1 cellular context compared by ENCODE assay signal in the genomic region with DNA sequence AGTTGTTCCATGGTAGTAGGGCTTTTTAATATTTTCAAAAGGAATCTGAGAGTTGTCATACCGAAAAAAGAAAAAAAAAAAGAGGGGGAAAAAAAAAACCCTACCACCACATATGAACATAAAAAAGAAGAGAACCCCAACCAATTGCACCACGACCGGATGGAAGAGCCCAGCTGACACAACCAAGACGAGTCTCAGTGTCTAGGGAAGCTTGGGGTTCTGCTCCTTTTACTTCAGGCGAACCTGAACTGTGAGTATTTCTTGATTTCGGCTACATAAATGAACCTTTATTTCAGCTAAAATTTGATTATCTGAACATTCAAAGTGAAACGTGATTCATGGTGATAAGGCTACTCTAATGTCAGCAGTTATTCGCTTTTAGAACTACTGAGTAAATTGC.
TF ChIP-seq lines count a peak whose summit lies in the region.

A gene with protein sequence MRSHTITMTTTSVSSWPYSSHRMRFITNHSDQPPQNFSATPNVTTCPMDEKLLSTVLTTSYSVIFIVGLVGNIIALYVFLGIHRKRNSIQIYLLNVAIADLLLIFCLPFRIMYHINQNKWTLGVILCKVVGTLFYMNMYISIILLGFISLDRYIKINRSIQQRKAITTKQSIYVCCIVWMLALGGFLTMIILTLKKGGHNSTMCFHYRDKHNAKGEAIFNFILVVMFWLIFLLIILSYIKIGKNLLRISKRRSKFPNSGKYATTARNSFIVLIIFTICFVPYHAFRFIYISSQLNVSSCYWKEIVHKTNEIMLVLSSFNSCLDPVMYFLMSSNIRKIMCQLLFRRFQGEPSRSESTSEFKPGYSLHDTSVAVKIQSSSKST (plus strand): TSS at position 139 of the 400 bp plus-strand sequence. CDS start 6,661 bp downstream, outside the sequence.

TF ChIP-seq in H1, 55 proteins besides CTCF, POLR2A, EP300 and RAD21:
- TF ChIP-seq TAF1 (IDR thresholded peaks at IDR 0.05; ENCODE audit: low read depth, low read length) (no peak), SIN3A (conservative IDR thresholded peaks at IDR 0.05 in 1 of 2, IDR thresholded peaks at IDR 0.05 in 1 of 2; ENCODE audit: low read depth in 1 of 2, low read length in 2 of 2) (no peak), RBBP5 (IDR thresholded peaks at IDR 0.05; ENCODE audit: borderline replicate concordance, low read depth, low read length) (no peak)
